ENCODE assay signal across 9 cellular contexts in the genomic region with DNA sequence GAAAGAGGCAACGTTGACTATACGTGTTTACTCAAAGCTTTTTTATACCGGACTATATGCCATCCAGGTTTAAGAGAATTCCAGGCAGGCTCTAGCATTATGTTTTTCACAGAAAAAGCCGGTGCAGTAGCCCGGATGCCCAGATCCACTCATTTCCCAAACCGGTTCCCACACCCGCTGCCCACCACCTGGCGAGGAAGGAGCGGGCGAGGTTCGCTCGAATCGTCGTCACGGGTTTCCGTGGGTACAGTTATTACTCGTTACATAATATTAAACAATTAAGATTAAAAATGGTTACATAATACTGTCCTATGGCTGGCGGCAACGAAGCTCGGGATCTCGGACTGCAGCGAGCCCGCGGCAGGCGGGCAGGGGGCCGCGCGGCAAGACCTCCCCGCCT. TPM values are rescaled to one million over a fixed set of nuclear protein-coding genes. Genes with fewer than 3 reads are reported as not detected.
DNase-seq lines count a peak whose midpoint lies in the region; ATAC-seq and TF ChIP-seq lines count a peak whose summit lies in the region.
"Had no signal": no experiment of that assay in that cellular context is flagged by ENCODE, and none has a peak within 500 bp of the region (broad histone marks: within the 10 kb centered on the region; RNA-seq: fewer than 3 reads in every experiment).

No MANE protein-coding gene starts in this region.

- ATAC-seq in natural killer cell, result no peak
- no peak for ATAC-seq in natural killer cell treated with Interleukin-12 subunit alpha and Interleukin-12 subunit beta and Interleukin-15 and Interleukin-18, amount 100 ng/mL, for 72 hours
- peak in 1 of 2 donors; percentile 5 for ATAC-seq in naive thymus-derived CD8-positive, alpha-beta T cell

- H4K20me1 ChIP-seq in Karpas-422 (ENCODE audit: insufficient read depth, low read depth, low read length), result no peaks in the 10 kb centered on the region

- H3K36me3 ChIP-seq in urinary bladder (ENCODE audit: insufficient read depth), result no peaks in the 10 kb centered on the region
- no peaks in the 10 kb centered on the region for H3K36me3 ChIP-seq in Karpas-422 (ENCODE audit: insufficient read depth, low read length)

- H3K4me3 ChIP-seq in urinary bladder (ENCODE audit: low read depth, low read length), result peak overlapping the region; percentile 42
- H3K4me3 ChIP-seq in Karpas-422 (ENCODE audit: low read length), result no peak overlapping the region

- no peak overlapping the region for H3K9ac ChIP-seq in Karpas-422 (ENCODE audit: low read length)

- peaks cover 6% of the 10 kb centered on the region for H3K4me1 ChIP-seq in urinary bladder (ENCODE audit: insufficient read depth)
- H3K4me1 ChIP-seq in Karpas-422 (ENCODE audit: low read length), result no peaks in the 10 kb centered on the region

- H3K9me3 Mint-ChIP-seq in natural killer cell, result no peaks in the 10 kb centered on the region
- no peaks in the 10 kb centered on the region for H3K9me3 Mint-ChIP-seq in natural killer cell treated with Interleukin-12 subunit alpha and Interleukin-12 subunit beta and Interleukin-15 and Interleukin-18, amount 100 ng/mL, for 72 hours
- H3K9me3 Mint-ChIP-seq in chondrocyte (ENCODE audit: low read depth), result peaks cover 3% of the 10 kb centered on the region
- peaks cover 0 to 9% (median 0%) of the 10 kb centered on the region in 9 donors for H3K9me3 Mint-ChIP-seq in naive thymus-derived CD8-positive, alpha-beta T cell

- peaks cover 24 to 27% of the 10 kb centered on the region in 2 donors for H3K27me3 Mint-ChIP-seq in natural killer cell (ENCODE audit: low read depth in 2 of 2)
- H3K27me3 Mint-ChIP-seq in natural killer cell treated with Interleukin-12 subunit alpha and Interleukin-12 subunit beta and Interleukin-15 and Interleukin-18, amount 100 ng/mL, for 72 hours, result peaks cover 23 to 33% of the 10 kb centered on the region in 2 donors
- H3K27me3 Mint-ChIP-seq in chondrocyte (ENCODE audit: low read depth), result no peaks in the 10 kb centered on the region
- peaks cover 6 to 37% (median 19%) of the 10 kb centered on the region in 5 donors for H3K27me3 Mint-ChIP-seq in naive thymus-derived CD8-positive, alpha-beta T cell

- no peak overlapping the region for H3K27ac Mint-ChIP-seq in natural killer cell
- H3K27ac Mint-ChIP-seq in natural killer cell treated with Interleukin-12 subunit alpha and Interleukin-12 subunit beta and Interleukin-15 and Interleukin-18, amount 100 ng/mL, for 72 hours, result no peak overlapping the region
- H3K27ac Mint-ChIP-seq in chondrocyte (ENCODE audit: unreplicated experiment), result no peak overlapping the region
- H3K27ac Mint-ChIP-seq in naive thymus-derived CD8-positive, alpha-beta T cell, result peak overlapping the region in 7 of 10 donors; percentile 23 to 91 (median 82)
- H3K27ac Mint-ChIP-seq: naive B cell had no signal

- peaks cover 0 to 8% of the 10 kb centered on the region in 2 donors for H3K4me1 Mint-ChIP-seq in natural killer cell
- H3K4me1 Mint-ChIP-seq in natural killer cell treated with Interleukin-12 subunit alpha and Interleukin-12 subunit beta and Interleukin-15 and Interleukin-18, amount 100 ng/mL, for 72 hours (ENCODE audit: low read depth in 2 of 2), result peaks cover 0 to 2% of the 10 kb centered on the region in 2 donors
- peaks cover 58% of the 10 kb centered on the region for H3K4me1 Mint-ChIP-seq in chondrocyte (ENCODE audit: low read depth)
- H3K4me1 Mint-ChIP-seq in naive thymus-derived CD8-positive, alpha-beta T cell, result peaks cover 16 to 20% (median 18%) of the 10 kb centered on the region in 4 donors

- H2AFZ ChIP-seq in Karpas-422 (ENCODE audit: low read length), result no peak overlapping the region

- H3K4me3 Mint-ChIP-seq in natural killer cell, result peak overlapping the region; percentile 36
- no peak overlapping the region for H3K4me3 Mint-ChIP-seq in natural killer cell treated with Interleukin-12 subunit alpha and Interleukin-12 subunit beta and Interleukin-15 and Interleukin-18, amount 100 ng/mL, for 72 hours
- H3K4me3 Mint-ChIP-seq in chondrocyte (ENCODE audit: unreplicated experiment), result peak overlapping the region; percentile 38
- H3K4me3 Mint-ChIP-seq in naive thymus-derived CD8-positive, alpha-beta T cell, result peak overlapping the region; percentile 49 to 83 (median 74)

- H3K79me2 ChIP-seq in Karpas-422 (ENCODE audit: low read length), result no peaks in the 10 kb centered on the region

- TF ChIP-seq CTCF in natural killer cell (IDR thresholded peaks at IDR 0.05) (no peak), chondrocyte (IDR thresholded peaks at IDR 0.05) (no peak)

- WGBS in urinary bladder, result 56% methylated on average over 29 of the region's 29 CpGs

- H3K27me3 ChIP-seq in Karpas-422 (ENCODE audit: low read length), result no peaks in the 10 kb centered on the region

- no peaks in the 10 kb centered on the region for H3K36me3 Mint-ChIP-seq in natural killer cell
- H3K36me3 Mint-ChIP-seq in natural killer cell treated with Interleukin-12 subunit alpha and Interleukin-12 subunit beta and Interleukin-15 and Interleukin-18, amount 100 ng/mL, for 72 hours, result no peaks in the 10 kb centered on the region
- H3K36me3 Mint-ChIP-seq in chondrocyte (ENCODE audit: low read depth), result peaks cover under 1% of the 10 kb centered on the region
- H3K36me3 Mint-ChIP-seq in naive thymus-derived CD8-positive, alpha-beta T cell, result no peaks in the 10 kb centered on the region

- POLR2A ChIA-PET in naive thymus-derived CD8-positive, alpha-beta T cell (lab: Charles Lee), result no interaction called here

- H3K4me2 ChIP-seq in Karpas-422 (ENCODE audit: low read depth, low read length, poor library complexity, severe bottlenecking), result no peak overlapping the region

- intact Hi-C loops in natural killer cell (cut with micrococcal nuclease), result no loop called here

- H3K9me3 ChIP-seq in Karpas-422 (ENCODE audit: low read length), result no peaks in the 10 kb centered on the region

- H3K27ac ChIP-seq in urinary bladder (ENCODE audit: low read depth) (no peak overlapping the region), Karpas-422 (ENCODE audit: low read length) (no peak overlapping the region)

- no peaks in the 10 kb centered on the region for H3K9me2 ChIP-seq in Karpas-422 (replicated peaks; ENCODE audit: insufficient read depth, low read length)

- DNase-seq in natural killer cell (no peak), chondrocyte (ENCODE audit: low spot score) (no peak), Karpas-422 (no peak), mesenteric fat pad (ENCODE audit: low spot score) (no peak), activated gamma-delta T cell (lab: John Stamatoyannopoulos, UW) (no peak)
- DNase-seq in natural killer cell treated with Interleukin-12 subunit alpha and Interleukin-12 subunit beta and Interleukin-15 and Interleukin-18, amount 100 ng/mL, for 72 hours (ENCODE audit: low spot score), result no peak
- no peak for DNase-seq in naive thymus-derived CD8-positive, alpha-beta T cell
- DNase-seq: naive B cell had no signal

RNA-seq across cellular contexts. Expression of a gene that starts 0.8 kb away (rescaled TPM):
- 10 to 100 TPM in 1 of 3 donors, 1 to 10 TPM in 1, under 1 TPM in 1; 0.16 to 24.4 (median 1.4) TPM for total RNA-seq in natural killer cell
- 1 to 10 TPM in 1 of 2 donors, under 1 TPM in 1; 0.48 to 2.5 TPM for total RNA-seq in natural killer cell treated with Interleukin-12 subunit alpha and Interleukin-12 subunit beta and Interleukin-15 and Interleukin-18, amount 100 ng/mL, for 72 hours
- 31.4 to 73.7 TPM (median 69.9 TPM) in 3 replicates for total RNA-seq in chondrocyte
- total RNA-seq in naive thymus-derived CD8-positive, alpha-beta T cell, result 1 to 10 TPM in 1 of 2 experiments, under 1 TPM in 1; 0.62 to 1.0 TPM
- polyA plus RNA-seq in naive thymus-derived CD8-positive, alpha-beta T cell, result 1 to 10 TPM in 2 of 3 donors, under 1 TPM in 1; 0.47 to 2.9 (median 2.0) TPM
- 42.3 TPM for total RNA-seq in urinary bladder
- 44.3 TPM for polyA plus RNA-seq in urinary bladder
- total RNA-seq in Karpas-422 (2014; rRNA removed; shearing (Covaris generic); ENCODE audit: low replicate concordance), result not detected in 2 replicates
- 95.7 TPM for total RNA-seq in mesenteric fat pad

Comparison
In these comparisons a context has a peak if more than half of its experiments do, and no peak if none do; other contexts are left out.
1. H3K27ac Mint-ChIP-seq: peak in naive thymus-derived CD8-positive, alpha-beta T cell (7 of 10); none in natural killer cell (0 of 2), natural killer cell treated with Interleukin-12 subunit alpha and Interleukin-12 subunit beta and Interleukin-15 and Interleukin-18, amount 100 ng/mL, for 72 hours (0 of 2) and chondrocyte (single experiment).